18 cellular contexts compared by ENCODE assay signal in the genomic region with DNA sequence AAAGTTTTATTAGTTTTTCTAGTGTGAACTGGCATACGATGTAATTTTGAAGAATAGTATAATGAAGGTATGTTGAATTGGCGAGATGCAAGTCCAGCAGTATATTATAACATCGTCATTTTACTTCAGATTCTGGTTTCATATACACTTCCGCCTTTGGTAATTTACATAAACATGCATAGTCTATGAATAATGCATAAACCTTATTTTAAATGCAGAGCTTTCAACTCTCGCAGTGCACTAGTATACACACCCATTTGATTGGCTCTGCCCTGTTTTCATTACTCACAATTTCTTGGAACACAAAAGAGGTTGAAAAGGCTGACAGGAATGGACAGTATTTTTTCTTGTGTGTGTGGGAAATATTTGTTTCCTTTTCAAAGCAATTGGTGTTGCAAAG.
"Had no signal": no experiment of that assay in that cellular context is flagged by ENCODE, and none has a peak within 500 bp of the region (broad histone marks: within the 10 kb centered on the region; RNA-seq: fewer than 3 reads in every experiment).

No MANE protein-coding gene starts in this region.

- H3K4me1 ChIP-seq: left lung, right atrium auricular region had no signal

- H3K27me3 ChIP-seq: hepatocyte, left lung, right atrium auricular region had no signal

- H3K36me3 Mint-ChIP-seq: activated naive CD8-positive, alpha-beta T cell treated with anti-CD3 and anti-CD28 coated beads, Interleukin-2, amount 10 ng/mL, durations not matched to agents 7 days and 5 days; memory B cell; natural killer cell; type B pancreatic cell had no signal

- H3K27ac Mint-ChIP-seq: activated B cell treated with CpG ODN at 0.5 μM for 24 hours; activated CD4-positive, alpha-beta T cell treated with anti-CD3 and anti-CD28 coated beads, Interleukin-2, amount 10 ng/mL, durations not matched to agents 24 days and 14 days; activated naive CD8-positive, alpha-beta T cell treated with anti-CD3 and anti-CD28 coated beads, Interleukin-2, amount 10 ng/mL, durations not matched to agents 7 days and 5 days; activated T-helper 1 cell treated with anti-CD3 and anti-CD28 coated beads, Interleukin-12 subunit alpha, Interleukin-12 subunit beta, Interleukin-2, Interleukin-4 antibody, amounts not matched to agents 30 ng/mL and 10 ng/mL and 1 ng/mL, durations not matched to agents 14 hours and 24 hours and 36 hours; endodermal cell; memory B cell; natural killer cell; T-helper 17 cell; type B pancreatic cell had no signal

- DNase-seq: activated B cell treated with CpG ODN at 0.5 μM for 24 hours; activated CD4-positive, alpha-beta T cell treated with anti-CD3 and anti-CD28 coated beads, Interleukin-2, amount 10 ng/mL, durations not matched to agents 24 days and 14 days; activated naive CD4-positive, alpha-beta T cell; activated naive CD8-positive, alpha-beta T cell treated with anti-CD3 and anti-CD28 coated beads, Interleukin-2, amount 10 ng/mL, durations not matched to agents 7 days and 5 days; kidney; natural killer cell; small intestine; stimulated activated CD4-positive, alpha-beta T cell treated with anti-CD3 and anti-CD28 coated beads, Interleukin-4, amount 100 ng/mL, for 4 hours; stimulated activated CD8-positive, alpha-beta memory T cell treated with anti-CD3 and anti-CD28 coated beads, Interleukin-4, amount 100 ng/mL, for 48 hours; stimulated activated naive CD8-positive, alpha-beta T cell treated with anti-CD3 and anti-CD28 coated beads, Interleukin-15, Interleukin-2, amounts not matched to agents 100 U/mL and 50 U/mL, for 24 hours; T-helper 17 cell had no signal

- H3K27ac ChIP-seq: hepatocyte, left lung, right atrium auricular region had no signal

- H3K4me2 ChIP-seq: hepatocyte had no signal

- H3K4me3 ChIP-seq: hepatocyte, left lung, right atrium auricular region had no signal

- H3K4me1 Mint-ChIP-seq: activated B cell treated with CpG ODN at 0.5 μM for 24 hours; activated CD4-positive, alpha-beta T cell treated with anti-CD3 and anti-CD28 coated beads, Interleukin-2, amount 10 ng/mL, durations not matched to agents 24 days and 14 days; activated naive CD8-positive, alpha-beta T cell treated with anti-CD3 and anti-CD28 coated beads, Interleukin-2, amount 10 ng/mL, durations not matched to agents 7 days and 5 days; memory B cell; natural killer cell had no signal

- H3K9me3 ChIP-seq: left lung, right atrium auricular region had no signal

- H3K36me3 ChIP-seq: left lung, right atrium auricular region had no signal

- H3K4me3 Mint-ChIP-seq: activated B cell treated with CpG ODN at 0.5 μM for 24 hours; activated CD4-positive, alpha-beta T cell treated with anti-CD3 and anti-CD28 coated beads, Interleukin-2, amount 10 ng/mL, durations not matched to agents 24 days and 14 days; activated naive CD8-positive, alpha-beta T cell treated with anti-CD3 and anti-CD28 coated beads, Interleukin-2, amount 10 ng/mL, durations not matched to agents 7 days and 5 days; activated T-helper 1 cell treated with anti-CD3 and anti-CD28 coated beads, Interleukin-12 subunit alpha, Interleukin-12 subunit beta, Interleukin-2, Interleukin-4 antibody, amounts not matched to agents 30 ng/mL and 10 ng/mL and 1 ng/mL, durations not matched to agents 14 hours and 24 hours and 36 hours; endodermal cell; memory B cell; natural killer cell; T-helper 17 cell; type B pancreatic cell had no signal

- H2AFZ ChIP-seq: hepatocyte had no signal

- ATAC-seq: natural killer cell; stimulated activated naive CD8-positive, alpha-beta T cell treated with anti-CD3 and anti-CD28 coated beads, Interleukin-15, Interleukin-2, amounts not matched to agents 100 U/mL and 50 U/mL, for 24 hours; T-helper 17 cell had no signal

- H3K79me2 ChIP-seq: hepatocyte had no signal

- H3K27me3 Mint-ChIP-seq: activated CD4-positive, alpha-beta T cell treated with anti-CD3 and anti-CD28 coated beads, Interleukin-2, amount 10 ng/mL, durations not matched to agents 24 days and 14 days; memory B cell had no signal

- H3K9me3 Mint-ChIP-seq: activated B cell treated with CpG ODN at 0.5 μM for 24 hours; activated CD4-positive, alpha-beta T cell treated with anti-CD3 and anti-CD28 coated beads, Interleukin-2, amount 10 ng/mL, durations not matched to agents 24 days and 14 days; activated naive CD8-positive, alpha-beta T cell treated with anti-CD3 and anti-CD28 coated beads, Interleukin-2, amount 10 ng/mL, durations not matched to agents 7 days and 5 days; activated T-helper 1 cell treated with anti-CD3 and anti-CD28 coated beads, Interleukin-12 subunit alpha, Interleukin-12 subunit beta, Interleukin-2, Interleukin-4 antibody, amounts not matched to agents 30 ng/mL and 10 ng/mL and 1 ng/mL, durations not matched to agents 14 hours and 24 hours and 36 hours; endodermal cell; memory B cell; type B pancreatic cell had no signal
